Comparison of ENCODE assay signal across 2 cellular contexts in genomic region chr6:43203029-43203717, GRCh38.
TF ChIP-seq lines count a peak whose summit lies in the region.

No MANE protein-coding gene starts in this region.

TF ChIP-seq in HEK293, 187 proteins besides CTCF, POLR2A, EP300 and RAD21:
- TF ChIP-seq ZNF148 (tag by site-specific recombination; IDR thresholded peaks at IDR 0.05; ENCODE audit: borderline replicate concordance) = no peak
- TF ChIP-seq SCRT2 (tag by site-specific recombination; IDR thresholded peaks at IDR 0.05) = peak; percentile 86

TF ChIP-seq in GM12878, 131 proteins besides CTCF, POLR2A, EP300 and RAD21:
- TF ChIP-seq CEBPZ (IDR thresholded peaks at IDR 0.05; ENCODE audit: low read depth, low read length) (no peak), ZBTB33 (IDR thresholded peaks at IDR 0.05) (peak; percentile 74; the same call in 1 of the 2 replicates)
